Comparison of ENCODE assay signal across 8 cellular contexts in the genomic region with DNA sequence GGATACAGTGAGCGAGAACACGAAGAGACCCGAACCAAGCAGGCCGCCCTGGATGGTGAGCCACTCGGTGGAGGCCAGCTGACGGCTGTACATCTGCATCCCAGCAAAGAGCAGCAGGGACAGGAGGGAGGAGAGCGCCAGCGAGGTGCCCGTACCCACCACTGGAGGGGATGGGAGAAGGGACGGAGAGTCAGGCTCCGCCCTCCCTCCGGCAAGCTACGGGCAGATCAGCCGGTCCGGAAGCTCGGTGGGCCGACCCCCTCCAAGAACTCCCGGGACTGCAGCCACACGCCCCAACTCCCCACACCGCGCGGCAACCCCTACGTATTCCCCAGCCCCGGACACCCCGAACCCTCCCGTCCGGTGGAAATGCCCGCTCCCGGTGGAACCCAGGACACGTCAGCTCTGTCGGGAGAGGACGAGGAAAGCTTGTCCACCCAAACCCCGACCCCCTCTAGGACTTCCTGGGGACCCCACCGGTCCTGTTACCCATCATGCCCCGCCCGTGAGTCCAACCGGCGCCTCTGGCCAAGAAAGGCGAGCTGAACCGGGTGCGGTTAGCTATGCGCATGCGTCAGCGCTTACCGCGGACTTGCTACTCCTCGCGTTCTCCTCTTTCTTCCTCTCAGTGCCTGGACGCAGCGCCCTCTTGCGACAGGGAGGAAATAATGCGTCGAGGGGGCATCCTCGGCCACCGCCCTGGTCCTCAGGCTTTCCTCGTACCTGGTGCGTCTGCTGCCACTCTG. TPM values are rescaled to one million over a fixed set of nuclear protein-coding genes. Genes with fewer than 3 reads are reported as not detected.
A peak's percentile ranks its signal among the peaks of the same experiment; 100 is the strongest.
DNase-seq lines count a peak whose midpoint lies in the region; TF ChIP-seq lines count a peak whose summit lies in the region.

A gene (minus strand): TSS at position 573 of the 746 bp plus-strand sequence. CDS start 80 bp downstream, at position 493.

- H3K9ac ChIP-seq in Loucy (ENCODE audit: low read depth, low read length, poor library complexity, severe bottlenecking): peak within 1 kb of the TSS; percentile 94
- peak within 1 kb of the TSS; percentile 100 for H3K9ac ChIP-seq in neural cell (ENCODE audit: low read length)

- H3K27ac ChIP-seq in neural cell (ENCODE audit: low read length) (peak within 1 kb of the TSS; percentile 99), stomach (peak within 1 kb of the TSS; percentile 80 to 96 (median 93))

- 0 to 1% (median 0%) methylated on average over 32 to 57 of the region's 57 CpGs for WGBS in stomach, 5 donors

- H3K4me3 ChIP-seq in Loucy (ENCODE audit: low read length, poor library complexity, severe bottlenecking) (peak within 1 kb of the TSS; percentile 86), fibroblast of the aortic adventitia (ENCODE audit: low read depth, low read length) (peak within 1 kb of the TSS; percentile 98), neural cell (ENCODE audit: low read length) (peak within 1 kb of the TSS; percentile 93), stomach (peak within 1 kb of the TSS; percentile 84 to 94 (median 90))

- H3K79me2 ChIP-seq in Loucy (ENCODE audit: insufficient read depth, low read length) (peaks cover 19% of the 10 kb centered on the region), neural cell (replicated peaks; ENCODE audit: insufficient read depth, low read length) (peaks cover 37% of the 10 kb centered on the region)

- no peaks in the 10 kb centered on the region for H3K9me2 ChIP-seq in Loucy (replicated peaks; ENCODE audit: low read depth, low read length)
- no peaks in the 10 kb centered on the region for H3K9me2 ChIP-seq in neural cell (ENCODE audit: insufficient read depth, low read length)

- H3K36me3 ChIP-seq in Loucy (ENCODE audit: insufficient read depth, low read length) (no peaks in the 10 kb centered on the region), neural cell (ENCODE audit: insufficient read depth, low read length) (peaks cover 12% of the 10 kb centered on the region), stomach (peaks cover 6 to 26% (median 25%) of the 10 kb centered on the region in 4 donors)

- TF ChIP-seq POLR2A in Raji (IDR thresholded peaks at IDR 0.05; ENCODE audit: insufficient read depth, low read depth, low read length) (peak; percentile 91), stomach (IDR thresholded peaks at IDR 0.05) (no peak)

- H3K4me1 ChIP-seq in Loucy (ENCODE audit: insufficient read depth, low read length, poor library complexity, severe bottlenecking) (peaks cover 27% of the 10 kb centered on the region), stomach (peaks cover 42 to 70% (median 62%) of the 10 kb centered on the region in 4 donors)

- no peaks in the 10 kb centered on the region for H3K27me3 ChIP-seq in Loucy (ENCODE audit: insufficient read depth, low read length, poor library complexity, severe bottlenecking)
- H3K27me3 ChIP-seq in neural cell (ENCODE audit: insufficient read depth, low read depth, low read length): no peaks in the 10 kb centered on the region
- H3K27me3 ChIP-seq in stomach: peaks cover 0 to 19% (median 6%) of the 10 kb centered on the region in 3 donors

- TF ChIP-seq CTCF in Loucy (conservative IDR thresholded peaks at IDR 0.05; ENCODE audit: low read length) (peak; percentile 83), fibroblast of the aortic adventitia (IDR thresholded peaks at IDR 0.05; ENCODE audit: insufficient read depth, low read length) (peak; percentile 97), neural cell (IDR thresholded peaks at IDR 0.05; ENCODE audit: poor library complexity, severe bottlenecking) (peak; percentile 99), stomach (IDR thresholded peaks at IDR 0.05) (peak in 6 of 7 experiments; percentile 65 to 99 (median 87))

- peak; percentile 68 for TF ChIP-seq RAD21 in neural cell (conservative IDR thresholded peaks at IDR 0.05)

- intact Hi-C loops in stomach (cut with DNase I; ENCODE audit: low total_unique reads): loop anchor here (10.0 kb wide), 1 partner anchor 52 kb away; no protein-coding TSS in a partner anchor

- H3F3A ChIP-seq in Loucy (ENCODE audit: low read depth): peaks cover 5% of the 10 kb centered on the region
- peaks cover 5% of the 10 kb centered on the region for H3F3A ChIP-seq in neural cell (ENCODE audit: insufficient read depth, low read length, poor library complexity, severe bottlenecking)

- no peaks in the 10 kb centered on the region for H4K20me1 ChIP-seq in Loucy (ENCODE audit: insufficient read depth, low read length, poor library complexity, severe bottlenecking)
- no peaks in the 10 kb centered on the region for H4K20me1 ChIP-seq in neural cell (ENCODE audit: insufficient read depth)

- TF ChIP-seq EP300 in neural cell (conservative IDR thresholded peaks at IDR 0.05; ENCODE audit: poor library complexity, severe bottlenecking) (peak; percentile 14), stomach (IDR thresholded peaks at IDR 0.05) (no peak)

- H3K4me2 ChIP-seq in Loucy (ENCODE audit: low read depth, low read length, poor library complexity, severe bottlenecking): peak within 1 kb of the TSS; percentile 92
- peak within 1 kb of the TSS; percentile 91 for H3K4me2 ChIP-seq in neural cell (ENCODE audit: low read length)

- H2AFZ ChIP-seq in Loucy (ENCODE audit: low read length) (peak within 1 kb of the TSS; percentile 98), neural cell (ENCODE audit: low read depth, low read length) (peak within 1 kb of the TSS; percentile 85)

- H3K9me3 ChIP-seq in Loucy (ENCODE audit: insufficient read depth, low read depth, low read length): no peaks in the 10 kb centered on the region
- H3K9me3 ChIP-seq in neural cell (ENCODE audit: low read length): no peaks in the 10 kb centered on the region
- no peaks in the 10 kb centered on the region for H3K9me3 ChIP-seq in stomach

- DNase-seq in ELR (ENCODE audit: low read depth) (peak; percentile 97), GOT3 (lab: John Stamatoyannopoulos, UW) (peak; percentile 78), fibroblast of the aortic adventitia (ENCODE audit: low read depth) (peak; percentile 97), stomach (peak; percentile 96)
- DNase-seq in activated T-helper 9 cell treated with anti-CD3 and anti-CD28 coated beads, Interleukin-2, amount 50 U/mL, for 16 hours (ENCODE audit: low read depth): peak; percentile 90

TF ChIP-seq in neural cell, 6 proteins besides CTCF, POLR2A, EP300 and RAD21:
- TF ChIP-seq SMC3 (conservative IDR thresholded peaks at IDR 0.05; ENCODE audit: poor library complexity) (peak; percentile 65), EZH2 (IDR thresholded peaks at IDR 0.05; ENCODE audit: borderline replicate concordance, insufficient read depth, low read length, poor library complexity, severe bottlenecking) (no peak), TAF1 (IDR thresholded peaks at IDR 0.05; ENCODE audit: low read depth) (peak; percentile 89), MXI1 (conservative IDR thresholded peaks at IDR 0.05; ENCODE audit: poor library complexity, severe bottlenecking) (peak; percentile 27), POLR2AphosphoS5 (IDR thresholded peaks at IDR 0.05) (peak; percentile 91)
- TF ChIP-seq, protein P1, sequence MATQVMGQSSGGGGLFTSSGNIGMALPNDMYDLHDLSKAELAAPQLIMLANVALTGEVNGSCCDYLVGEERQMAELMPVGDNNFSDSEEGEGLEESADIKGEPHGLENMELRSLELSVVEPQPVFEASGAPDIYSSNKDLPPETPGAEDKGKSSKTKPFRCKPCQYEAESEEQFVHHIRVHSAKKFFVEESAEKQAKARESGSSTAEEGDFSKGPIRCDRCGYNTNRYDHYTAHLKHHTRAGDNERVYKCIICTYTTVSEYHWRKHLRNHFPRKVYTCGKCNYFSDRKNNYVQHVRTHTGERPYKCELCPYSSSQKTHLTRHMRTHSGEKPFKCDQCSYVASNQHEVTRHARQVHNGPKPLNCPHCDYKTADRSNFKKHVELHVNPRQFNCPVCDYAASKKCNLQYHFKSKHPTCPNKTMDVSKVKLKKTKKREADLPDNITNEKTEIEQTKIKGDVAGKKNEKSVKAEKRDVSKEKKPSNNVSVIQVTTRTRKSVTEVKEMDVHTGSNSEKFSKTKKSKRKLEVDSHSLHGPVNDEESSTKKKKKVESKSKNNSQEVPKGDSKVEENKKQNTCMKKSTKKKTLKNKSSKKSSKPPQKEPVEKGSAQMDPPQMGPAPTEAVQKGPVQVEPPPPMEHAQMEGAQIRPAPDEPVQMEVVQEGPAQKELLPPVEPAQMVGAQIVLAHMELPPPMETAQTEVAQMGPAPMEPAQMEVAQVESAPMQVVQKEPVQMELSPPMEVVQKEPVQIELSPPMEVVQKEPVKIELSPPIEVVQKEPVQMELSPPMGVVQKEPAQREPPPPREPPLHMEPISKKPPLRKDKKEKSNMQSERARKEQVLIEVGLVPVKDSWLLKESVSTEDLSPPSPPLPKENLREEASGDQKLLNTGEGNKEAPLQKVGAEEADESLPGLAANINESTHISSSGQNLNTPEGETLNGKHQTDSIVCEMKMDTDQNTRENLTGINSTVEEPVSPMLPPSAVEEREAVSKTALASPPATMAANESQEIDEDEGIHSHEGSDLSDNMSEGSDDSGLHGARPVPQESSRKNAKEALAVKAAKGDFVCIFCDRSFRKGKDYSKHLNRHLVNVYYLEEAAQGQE (IDR thresholded peaks at IDR 0.05; ENCODE audit: borderline replicate concordance): peak; percentile 85

RNA-seq across cellular contexts. Expression of the gene that starts here (rescaled TPM):
- total RNA-seq in fibroblast of the aortic adventitia (ENCODE audit: low replicate concordance) (29.8 and 100 TPM in 2 replicates), stomach (100 to 1,000 TPM in 3 of 5 donors, 10 to 100 TPM in 2; 60.8 to 238 (median 133) TPM)
- polyA plus RNA-seq in neural cell (175 and 187 TPM in 2 replicates), stomach (100 to 1,000 TPM; 183 to 399 (median 242) TPM)
- 43.6 and 54.6 TPM in 2 replicates for polyA minus RNA-seq in neural cell

Comparison
In these comparisons a context has a peak if more than half of its experiments do, and no peak if none do; other contexts are left out.
1. Peak in every context shown above with its lines: DNase-seq, H3K4me3 ChIP-seq and H3K27ac ChIP-seq.